In the genomic region with DNA sequence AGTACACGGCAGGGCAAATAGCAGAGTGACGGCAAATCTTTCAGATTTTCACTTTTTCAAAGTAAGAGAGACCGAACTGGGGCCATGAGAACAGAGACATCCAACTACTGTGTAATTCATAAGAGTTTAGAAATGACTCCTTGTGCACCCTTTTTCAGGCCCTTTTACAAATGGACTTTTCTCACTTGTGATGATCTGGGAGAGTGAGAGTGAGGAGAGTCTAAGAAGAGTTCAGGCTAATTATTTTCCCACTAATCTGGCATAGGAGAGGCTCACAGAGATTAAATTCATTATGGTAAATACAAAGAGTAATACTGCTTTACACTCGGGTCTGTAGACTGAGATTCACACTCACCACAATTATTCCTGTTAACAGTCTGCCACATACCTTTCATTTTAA, we compare ENCODE assay signal across 8 cellular contexts. TPM values are rescaled to one million over a fixed set of nuclear protein-coding genes. Genes with fewer than 3 reads are reported as not detected.
DNase-seq lines count a peak whose midpoint lies in the region; ATAC-seq, FAIRE-seq and TF ChIP-seq lines count a peak whose summit lies in the region.

No MANE protein-coding gene starts in this region.

- H3K9ac ChIP-seq in kidney (ENCODE audit: low read length in 2 of 2): peak overlapping the region; percentile 6 to 29

- H3K27me3 ChIP-seq in breast epithelium (no peaks in the 10 kb centered on the region), tibial nerve (no peaks in the 10 kb centered on the region)

- H3K36me3 ChIP-seq in breast epithelium (no peaks in the 10 kb centered on the region), kidney (ENCODE audit: control insufficient read depth in 1 of 2, insufficient read depth in 2 of 2, low read length in 2 of 2) (peaks cover 0 to 9% of the 10 kb centered on the region in 2 donors), tibial nerve (peaks cover 0 to 6% (median 0%) of the 10 kb centered on the region in 3 donors)

- peaks cover 40% of the 10 kb centered on the region for H3K36me3 Mint-ChIP-seq in MCF 10A (ENCODE audit: insufficient read depth, unreplicated experiment)
- peaks cover 37% of the 10 kb centered on the region for H3K36me3 Mint-ChIP-seq in activated T-helper 17 cell treated with anti-CD3 and anti-CD28 coated beads, Interleukin-2, amount 50 U/mL, for 72 hours (ENCODE audit: low read depth)

- intact Hi-C loops in MCF 10A (cut with micrococcal nuclease): loop anchor here (2.0 kb wide), 1 partner anchor 68 kb away; a partner anchor contains a TSS
- intact Hi-C loops in breast epithelium (cut with DNase I; ENCODE audit: low total_unique reads): no loop called here
- intact Hi-C loops in kidney (cut with DNase I): no loop called here

- H3K9me3 ChIP-seq in breast epithelium: no peaks in the 10 kb centered on the region
- H3K9me3 ChIP-seq in kidney (ENCODE audit: control insufficient read depth in 1 of 2, low read length in 2 of 2): no peaks in the 10 kb centered on the region
- H3K9me3 ChIP-seq in tibial nerve: no peaks in the 10 kb centered on the region

- H3K4me1 Mint-ChIP-seq in MCF 10A (ENCODE audit: insufficient read depth, unreplicated experiment): peaks cover 37% of the 10 kb centered on the region
- H3K4me1 Mint-ChIP-seq in activated T-helper 17 cell treated with anti-CD3 and anti-CD28 coated beads, Interleukin-2, amount 50 U/mL, for 72 hours: peaks cover 23% of the 10 kb centered on the region

- POLR2A ChIA-PET in MCF 10A (lab: Yijun Ruan, JAX): interaction anchor here (0.7 to 1.0 kb wide), 3 partner anchors 22 to 27 kb away, joined by 3 to 6 read pairs (median 3); a partner anchor contains a TSS

- H3K4me3 Mint-ChIP-seq in MCF 10A (ENCODE audit: unreplicated experiment): peak overlapping the region; percentile 92
- H3K4me3 Mint-ChIP-seq in activated T-helper 17 cell treated with anti-CD3 and anti-CD28 coated beads, Interleukin-2, amount 50 U/mL, for 72 hours: peak overlapping the region; percentile 92

- TF ChIP-seq POLR2A in breast epithelium (IDR thresholded peaks at IDR 0.05) (no peak), tibial nerve (IDR thresholded peaks at IDR 0.05) (no peak)

- H3K27ac ChIP-seq in breast epithelium: peak overlapping the region in 1 of 2 donors; percentile 97
- peak overlapping the region; percentile 30 to 82 for H3K27ac ChIP-seq in kidney (ENCODE audit: low read depth in 2 of 2, low read length in 2 of 2)
- H3K27ac ChIP-seq in tibial nerve: peak overlapping the region; percentile 88 to 94 (median 94)

- no peak for FAIRE-seq in kidney (lab: Jason Lieb, UNC)

- DNase-seq in MCF 10A (ENCODE audit: unreplicated experiment) (no peak), breast epithelium (ENCODE audit: low spot score in 2 of 2) (no peak), kidney (no peak), tibial nerve (ENCODE audit: low spot score in 2 of 2) (no peak), SW 1271 (lab: John Stamatoyannopoulos, UW) (no peak)
- DNase-seq in activated CD8-positive, alpha-beta memory T cell treated with anti-CD3 and anti-CD28 coated beads, Interleukin-2, amount 50 U/mL, for 4 hours: no peak

- no peak for TF ChIP-seq EP300 in tibial nerve (IDR thresholded peaks at IDR 0.05)

- no peak for ATAC-seq in activated T-helper 17 cell treated with anti-CD3 and anti-CD28 coated beads, Interleukin-2, amount 50 U/mL, for 72 hours (replicated peaks)
- no peak for ATAC-seq in GM21717 (IDR thresholded peaks at IDR 0.05; ENCODE audit: unreplicated experiment)

- TF ChIP-seq CTCF in MCF 10A (IDR thresholded peaks at IDR 0.05; ENCODE audit: unreplicated experiment) (no peak), breast epithelium (IDR thresholded peaks at IDR 0.05) (no peak), kidney (IDR thresholded peaks at IDR 0.05; ENCODE audit: borderline replicate concordance, extremely low read depth, insufficient read depth) (no peak), tibial nerve (IDR thresholded peaks at IDR 0.05) (no peak)

- H3K4me1 ChIP-seq in breast epithelium: peaks cover 0 to 11% of the 10 kb centered on the region in 2 donors
- peaks cover 12 to 22% of the 10 kb centered on the region in 2 donors for H3K4me1 ChIP-seq in kidney (ENCODE audit: control insufficient read depth in 1 of 2, insufficient read depth in 1 of 2, low read depth in 1 of 2, low read length in 2 of 2)
- H3K4me1 ChIP-seq in tibial nerve: peaks cover 0 to 42% (median 24%) of the 10 kb centered on the region in 4 donors

- CTCF ChIA-PET in MCF 10A (lab: Yijun Ruan, JAX): no interaction called here

- H3K4me3 ChIP-seq in breast epithelium (peak overlapping the region in 1 of 3 donors; percentile 92), kidney (ENCODE audit: low read length in 2 of 2) (peak overlapping the region; percentile 69 to 86), tibial nerve (peak overlapping the region in 2 of 4 donors; percentile 94 to 98)

- BruUV-seq in MCF 10A (replicated peaks; lab: Mats Ljungman, UMichigan): TSS peak; percentile 82

- H3K27ac Mint-ChIP-seq in MCF 10A (ENCODE audit: low read depth, unreplicated experiment): peak overlapping the region; percentile 93
- peak overlapping the region; percentile 92 for H3K27ac Mint-ChIP-seq in activated T-helper 17 cell treated with anti-CD3 and anti-CD28 coated beads, Interleukin-2, amount 50 U/mL, for 72 hours

- 72 to 77% methylated on average over 4 of the region's 4 CpGs for WGBS in tibial nerve, 2 donors

- H3K9me3 Mint-ChIP-seq in MCF 10A (ENCODE audit: unreplicated experiment): no peaks in the 10 kb centered on the region
- H3K9me3 Mint-ChIP-seq in activated T-helper 17 cell treated with anti-CD3 and anti-CD28 coated beads, Interleukin-2, amount 50 U/mL, for 72 hours: no peaks in the 10 kb centered on the region

- H3K27me3 Mint-ChIP-seq in MCF 10A (ENCODE audit: insufficient read depth, unreplicated experiment): no peaks in the 10 kb centered on the region
- peaks cover 4% of the 10 kb centered on the region for H3K27me3 Mint-ChIP-seq in activated T-helper 17 cell treated with anti-CD3 and anti-CD28 coated beads, Interleukin-2, amount 50 U/mL, for 72 hours

RNA-seq across cellular contexts. Expression of a gene that starts 0.9 kb away (rescaled TPM):
- total RNA-seq in MCF 10A (2022): 169 and 196 TPM in 2 replicates
- 100 to 1,000 TPM; 168 to 221 (median 178) TPM for total RNA-seq in breast epithelium
- total RNA-seq in activated T-helper 17 cell treated with anti-CD3 and anti-CD28 coated beads, Interleukin-2, amount 50 U/mL, for 72 hours: 100 to 1,000 TPM; 198 to 200 TPM
- total RNA-seq in kidney: 132 TPM
- polyA plus RNA-seq in kidney (ENCODE audit: insufficient read depth, low read depth, low replicate concordance): 127 TPM
- 100 to 1,000 TPM; 103 to 146 (median 113) TPM for total RNA-seq in tibial nerve

RNA-seq across cellular contexts. Expression of a gene that starts 23.4 kb away (rescaled TPM):
- total RNA-seq in MCF 10A (2022): 57.8 and 68.0 TPM in 2 replicates
- 1 to 10 TPM; 7.0 to 9.8 (median 7.2) TPM for total RNA-seq in breast epithelium
- total RNA-seq in activated T-helper 17 cell treated with anti-CD3 and anti-CD28 coated beads, Interleukin-2, amount 50 U/mL, for 72 hours: 10 to 100 TPM; 46.5 to 55.7 TPM
- 24.3 TPM for total RNA-seq in kidney
- 23.1 TPM for polyA plus RNA-seq in kidney (ENCODE audit: insufficient read depth, low read depth, low replicate concordance)
- total RNA-seq in tibial nerve: 10 to 100 TPM in 1 of 4 donors, 1 to 10 TPM in 3; 4.6 to 14.5 (median 5.5) TPM

RNA-seq across cellular contexts. Expression of a gene that starts 23.9 kb away (rescaled TPM):
- total RNA-seq in MCF 10A (2022): 29.3 and 43.5 TPM in 2 replicates
- 1 to 10 TPM in 1 of 3 donors, under 1 TPM in 1, not detected in 1; 0.15 to 3.5 TPM for total RNA-seq in breast epithelium
- 10 to 100 TPM; 68.0 to 79.8 TPM for total RNA-seq in activated T-helper 17 cell treated with anti-CD3 and anti-CD28 coated beads, Interleukin-2, amount 50 U/mL, for 72 hours
- 0.91 TPM for total RNA-seq in kidney
- polyA plus RNA-seq in kidney (ENCODE audit: insufficient read depth, low read depth, low replicate concordance): 0.58 TPM
- 1 to 10 TPM in 1 of 4 donors, under 1 TPM in 3; 0.66 to 1.0 (median 0.84) TPM for total RNA-seq in tibial nerve
